In genomic region chr2:64455031-64455332, GRCh38 we compare ENCODE assay signal across 8 cellular contexts. TPM values are rescaled to one million over a fixed set of nuclear protein-coding genes. Genes with fewer than 3 reads are reported as not detected.
DNase-seq lines count a peak whose midpoint lies in the region; ATAC-seq and TF ChIP-seq lines count a peak whose summit lies in the region.

No MANE protein-coding gene starts in this region.

- H3K4me3 ChIP-seq in right atrium auricular region = peak overlapping the region; percentile 59 to 92
- peak overlapping the region; percentile 74 to 81 for H3K4me3 ChIP-seq in mucosa of rectum (ENCODE audit: low read length in 2 of 2)

- peaks cover 27% of the 10 kb centered on the region for H3K36me3 ChIP-seq in right atrium auricular region
- H3K36me3 ChIP-seq in mucosa of rectum (ENCODE audit: control insufficient read depth in 2 of 2, insufficient read depth in 2 of 2, low read length in 2 of 2) = peaks cover 19 to 26% of the 10 kb centered on the region in 2 donors

- H3K9me3 ChIP-seq in right atrium auricular region (no peaks in the 10 kb centered on the region), mucosa of rectum (ENCODE audit: control insufficient read depth in 2 of 2, low read length in 2 of 2) (no peaks in the 10 kb centered on the region)

- no peak for ATAC-seq in Right ventricle myocardium superior (ENCODE audit: poor library complexity)

- DNase-seq in right atrium auricular region (ENCODE audit: low spot score) = no peak
- no peak for DNase-seq in Right ventricle myocardium superior
- DNase-seq in caudate nucleus (lab: John Stamatoyannopoulos, UW) = peak in 4 of 61 donors; percentile 24 to 43 (median 35)
- no peak for DNase-seq in HUDEP-2 (lab: John Stamatoyannopoulos, UW; ENCODE audit: unreplicated experiment in 76 of 76)
- no peak for DNase-seq in DMS153 treated with DMSO at 0.1 percent for 48 hours (lab: John Stamatoyannopoulos, UW; ENCODE audit: unreplicated experiment)
- DNase-seq in NCI-H510A (lab: John Stamatoyannopoulos, UW) = no peak
- no peak for DNase-seq in midbrain (lab: John Stamatoyannopoulos, UW)

- H3K27ac ChIP-seq in right atrium auricular region = peak overlapping the region; percentile 97
- H3K27ac ChIP-seq in caudate nucleus (ENCODE audit: low read depth, low read length) = peak overlapping the region; percentile 29
- H3K27ac ChIP-seq in mucosa of rectum (ENCODE audit: low read depth in 2 of 2, low read length in 2 of 2) = peak overlapping the region; percentile 86 to 94

- H3K27me3 ChIP-seq in right atrium auricular region (no peaks in the 10 kb centered on the region), mucosa of rectum (ENCODE audit: control insufficient read depth in 2 of 2, insufficient read depth in 2 of 2, low read length in 2 of 2) (no peaks in the 10 kb centered on the region)

- intact Hi-C loops in Right ventricle myocardium superior (cut with DNase I) = no loop called here

- TF ChIP-seq CTCF in right atrium auricular region (IDR thresholded peaks at IDR 0.05) = no peak

- H3K9ac ChIP-seq in mucosa of rectum (ENCODE audit: low read depth in 1 of 2, low read length in 2 of 2) = peak overlapping the region; percentile 72 to 87

- H3K4me1 ChIP-seq in right atrium auricular region (peaks cover 0 to 30% of the 10 kb centered on the region in 2 donors), mucosa of rectum (ENCODE audit: control insufficient read depth in 2 of 2, insufficient read depth in 2 of 2, low read length in 2 of 2) (peaks cover 14 to 17% of the 10 kb centered on the region in 2 donors)

RNA-seq across cellular contexts. Expression of gene LGALSL, which starts 1.0 kb away (rescaled TPM):
- total RNA-seq in right atrium auricular region = 10 to 100 TPM; 15.4 to 19.1 TPM
- 4.2 TPM for total RNA-seq in Right ventricle myocardium superior

Comparison
In these comparisons a context has a peak if more than half of its experiments do, and no peak if none do; other contexts are left out.
1. H3K27ac ChIP-seq: peak in every context shown above with its lines; median percentile 97 in right atrium auricular region; 90 in mucosa of rectum; 29 in caudate nucleus.